In genomic region chr14:101584049-101584859, GRCh38 we compare ENCODE assay signal across 15 cellular contexts. TPM values are rescaled to one million over a fixed set of nuclear protein-coding genes. Genes with fewer than 3 reads are reported as not detected.
DNase-seq lines count a peak whose midpoint lies in the region; ATAC-seq, FAIRE-seq and TF ChIP-seq lines count a peak whose summit lies in the region.
"Had no signal": no experiment of that assay in that cellular context is flagged by ENCODE, and none has a peak within 500 bp of the region (broad histone marks: within the 10 kb centered on the region; RNA-seq: fewer than 3 reads in every experiment).

No MANE protein-coding gene starts in this region.

- H3K4me3 ChIP-seq in A549 (no peak overlapping the region), HFF-Myc (replicated peaks; ENCODE audit: low read depth, low read length) (peak overlapping the region; percentile 21)
- H3K4me3 ChIP-seq: lung had no signal

- ATAC-seq in A549, result no peak
- ATAC-seq in GM21381 (IDR thresholded peaks at IDR 0.05; ENCODE audit: unreplicated experiment), result no peak
- ATAC-seq in HG02938 (IDR thresholded peaks at IDR 0.05; ENCODE audit: unreplicated experiment), result no peak

- no peaks in the 10 kb centered on the region for H3K4me1 ChIP-seq in A549

- POLR2A ChIA-PET in A549 (lab: Yijun Ruan, JAX), result no interaction called here

- CTCF ChIA-PET in A549 (lab: Yijun Ruan, JAX), result interaction anchor here (0.6 kb wide), 1 partner anchor 45 kb away, joined by 3 read pairs; no protein-coding TSS in a partner anchor

- TF ChIP-seq POLR2A in A549 (IDR thresholded peaks at IDR 0.05; ENCODE audit: low read length), result no peak

- TF ChIP-seq RAD21 in A549 (conservative IDR thresholded peaks at IDR 0.05 in 1 of 2, IDR thresholded peaks at IDR 0.05 in 1 of 2), result no peak

- TF ChIP-seq EP300 in A549 (IDR thresholded peaks at IDR 0.05), result no peak

- WGBS in A549 (ENCODE audit: missing lambda C conversion rate), result 81% methylated on average over 37 of the region's 55 CpGs

- FAIRE-seq in A549 (lab: Jason Lieb, UNC), result no peak
- FAIRE-seq: endothelial cell of umbilical vein had no signal

- no peaks in the 10 kb centered on the region for H3K9me3 ChIP-seq in A549

- TF ChIP-seq CTCF in A549 (IDR thresholded peaks at IDR 0.05) (no peak), HFF-Myc (IDR thresholded peaks at IDR 0.05; ENCODE audit: low read depth, low read length, missing control alignments) (no peak)

- H3K27ac ChIP-seq in A549, result no peak overlapping the region

- H3K4me2 ChIP-seq in A549, result no peak overlapping the region

- DNase-seq in A549 (ENCODE audit: low read depth in 1 of 2, low spot score in 1 of 2) (no peak), HFF-Myc (ENCODE audit: extremely low read depth, low read depth) (peak; percentile 87), amniotic epithelial cell (ENCODE audit: low read depth) (peak; percentile 34), iPS-NIHi11 (ENCODE audit: low spot score) (peak; percentile 52), Kasumi-1 (lab: John Stamatoyannopoulos, UW) (no peak), NAMALWA (ENCODE audit: low spot score) (no peak)
- DNase-seq: activated naive CD4-positive, alpha-beta T cell; GOT3; NCI-H446 treated with DMSO at 0.1 percent for 48 hours; T-helper 9 cell had no signal

TF ChIP-seq in A549, 52 proteins besides CTCF, POLR2A, EP300 and RAD21:
- no peak for TF ChIP-seq HOXA7 (CRISPR knock-in tag; IDR thresholded peaks at IDR 0.05)
- TF ChIP-seq, protein P1, sequence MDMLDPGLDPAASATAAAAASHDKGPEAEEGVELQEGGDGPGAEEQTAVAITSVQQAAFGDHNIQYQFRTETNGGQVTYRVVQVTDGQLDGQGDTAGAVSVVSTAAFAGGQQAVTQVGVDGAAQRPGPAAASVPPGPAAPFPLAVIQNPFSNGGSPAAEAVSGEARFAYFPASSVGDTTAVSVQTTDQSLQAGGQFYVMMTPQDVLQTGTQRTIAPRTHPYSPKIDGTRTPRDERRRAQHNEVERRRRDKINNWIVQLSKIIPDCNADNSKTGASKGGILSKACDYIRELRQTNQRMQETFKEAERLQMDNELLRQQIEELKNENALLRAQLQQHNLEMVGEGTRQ (IDR thresholded peaks at IDR 0.05), result peak; percentile 32; the same call in 1 of the 2 replicates

RNA-seq across cellular contexts. Expression of gene DIO3, which starts 23.0 kb away (rescaled TPM):
- polyA plus RNA-seq in A549 (2011; rRNA removed), result 0.04 TPM in 1 of 2 replicates, not detected in the other
- polyA plus RNA-seq in A549 (2012; cell fraction: cytosol; rRNA removed), result 0.09 and 0.14 TPM in 2 replicates
- polyA plus RNA-seq in A549 (2012; cell fraction: nucleus; rRNA removed), result 0.12 and 0.23 TPM in 2 replicates
- polyA plus RNA-seq in A549 (2017; fragmentation: RNase III; extraction: RNeasy Plus Mini Kit Qiagen cat#74134 plus additional on column Dnase treatment), result 0.08 to 0.09 TPM in 2 of 3 replicates, not detected in the other
- polyA minus RNA-seq in A549 (2011; rRNA and poly(A)+ RNA removed), result not detected in 2 replicates
- polyA plus RNA-seq: CD4-positive, alpha-beta memory T cell; endothelial cell of umbilical vein had no signal

Comparison
In these comparisons a context has a peak if more than half of its experiments do, and no peak if none do; other contexts are left out.
1. DNase-seq: peak in HFF-Myc (single experiment), amniotic epithelial cell (single experiment) and iPS-NIHi11 (single experiment); none in A549 (0 of 2), Kasumi-1 (0 of 2) and NAMALWA (single experiment).